ENCODE assay signal across 1 cellular context in genomic region chr6:28657756-28658465, GRCh38.
TF ChIP-seq lines count a peak whose summit lies in the region.

No MANE protein-coding gene starts in this region.

TF ChIP-seq in SK-N-SH, 30 proteins besides CTCF, POLR2A, EP300 and RAD21 (continued from another document):
- no peak for TF ChIP-seq REST (IDR thresholded peaks at IDR 0.05; ENCODE audit: low read depth, low read length)
- TF ChIP-seq TAF1 (IDR thresholded peaks at IDR 0.05; ENCODE audit: borderline replicate concordance, low read depth, low read length): no peak
- TF ChIP-seq EZH2phosphoT487 (IDR thresholded peaks at IDR 0.05; ENCODE audit: borderline replicate concordance, low read depth): no peak
- no peak for TF ChIP-seq POLR2AphosphoS5 (IDR thresholded peaks at IDR 0.05; ENCODE audit: low read depth, low read length)
- no peak for TF ChIP-seq SMC3 (IDR thresholded peaks at IDR 0.05; ENCODE audit: low read depth, low read length)
- peak; percentile 64 for TF ChIP-seq CHD2 (IDR thresholded peaks at IDR 0.05; ENCODE audit: low read length, partially characterized antibody)
- TF ChIP-seq IRF3 (IDR thresholded peaks at IDR 0.05; ENCODE audit: low read depth, low read length): no peak
- TF ChIP-seq NRF1 (IDR thresholded peaks at IDR 0.05; ENCODE audit: low read depth, low read length): no peak
- TF ChIP-seq GABPA (IDR thresholded peaks at IDR 0.05; ENCODE audit: low read depth): no peak
- no peak for TF ChIP-seq SIN3A (IDR thresholded peaks at IDR 0.05; ENCODE audit: borderline replicate concordance, low read depth, low read length)
- 0 out of 2 replicates have a peak, but pooled peaks have one; percentile 22 for TF ChIP-seq MXI1 (IDR thresholded peaks at IDR 0.05; ENCODE audit: low read depth, low read length)
- TF ChIP-seq MEF2A (IDR thresholded peaks at IDR 0.05; ENCODE audit: borderline replicate concordance, low read depth): no peak
- TF ChIP-seq GATA2 (CRISPR knock-in tag; IDR thresholded peaks at IDR 0.05): no peak
